ENCODE assay signal across 11 cellular contexts in the genomic region with DNA sequence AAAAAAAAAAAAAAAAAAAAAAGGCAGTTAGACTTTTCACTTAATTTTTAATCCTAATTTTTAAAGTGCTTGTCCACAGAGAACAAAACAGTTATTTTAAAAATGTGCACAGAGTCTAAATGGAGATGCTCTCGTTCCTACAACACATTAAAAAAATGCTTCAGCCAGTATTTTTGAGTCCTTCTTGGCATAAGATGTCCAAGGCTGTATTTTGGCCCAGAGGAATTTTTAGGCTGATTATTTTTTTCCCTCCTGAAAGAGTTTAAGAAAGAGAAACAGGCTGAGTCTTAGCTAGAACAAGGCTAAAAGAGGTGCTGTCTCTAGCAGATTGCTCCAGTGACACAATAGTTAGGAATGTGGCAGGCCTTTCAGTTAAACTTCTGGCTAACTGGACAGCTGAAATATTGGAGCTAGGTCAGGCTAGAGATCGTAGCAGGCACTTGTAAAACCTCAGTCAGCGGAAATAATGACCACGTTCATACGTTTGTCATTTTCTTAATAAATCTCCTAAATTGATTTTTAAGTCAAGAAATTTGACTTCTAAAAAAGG.
DNase-seq lines count a peak whose midpoint lies in the region; ATAC-seq, FAIRE-seq and TF ChIP-seq lines count a peak whose summit lies in the region.
"Had no signal": no experiment of that assay in that cellular context is flagged by ENCODE, and none has a peak within 500 bp of the region (broad histone marks: within the 10 kb centered on the region; RNA-seq: fewer than 3 reads in every experiment).

No MANE protein-coding gene starts in this region.

- H2BK5ac ChIP-seq in H1 (ENCODE audit: low read depth, low read length), result peak overlapping the region; percentile 92; the same call in 1 of the 2 replicates

- no peaks in the 10 kb centered on the region for H3K36me3 Mint-ChIP-seq in MCF 10A (ENCODE audit: insufficient read depth, unreplicated experiment)
- no peaks in the 10 kb centered on the region for H3K36me3 Mint-ChIP-seq in activated T-cell treated with anti-CD3 and anti-CD28 coated beads, Interleukin-2, amount 50 U/mL, for 24 hours (ENCODE audit: low read depth)
- no peaks in the 10 kb centered on the region for H3K36me3 Mint-ChIP-seq in activated naive CD4-positive, alpha-beta T cell treated with anti-CD3 and anti-CD28 coated beads, Interleukin-2, amount 10 ng/mL, durations not matched to agents 7 days and 5 days

- POLR2A ChIA-PET in MCF 10A (lab: Yijun Ruan, JAX) (interaction anchor here (0.6 kb wide), 1 partner anchor 95 kb away, joined by 3 read pairs; no protein-coding TSS in a partner anchor), H1 (lab: Charles Lee; ENCODE audit: partially characterized antibody) (interaction anchor here (0.9 to 2.6 kb wide), 2 partner anchors 14 kb away, joined by 3 to 15 read pairs; no protein-coding TSS in a partner anchor)

- H3K23me2 ChIP-seq in H1 (ENCODE audit: low read depth, low read length), result no peaks in the 10 kb centered on the region

- H3K36me3 ChIP-seq in breast epithelium (no peaks in the 10 kb centered on the region), H1 (ENCODE audit: control insufficient read depth in 2 of 4, insufficient read depth in 4 of 4, low read length in 3 of 4) (no peaks in the 10 kb centered on the region), lower lobe of right lung (no peaks in the 10 kb centered on the region), uterus (no peaks in the 10 kb centered on the region)
- H3K36me3 ChIP-seq: prostate gland had no signal

- H3K9me3 Mint-ChIP-seq in MCF 10A (ENCODE audit: unreplicated experiment), result no peaks in the 10 kb centered on the region
- no peaks in the 10 kb centered on the region for H3K9me3 Mint-ChIP-seq in activated T-cell treated with anti-CD3 and anti-CD28 coated beads, Interleukin-2, amount 50 U/mL, for 24 hours
- peaks cover 4% of the 10 kb centered on the region for H3K9me3 Mint-ChIP-seq in activated naive CD4-positive, alpha-beta T cell treated with anti-CD3 and anti-CD28 coated beads, Interleukin-2, amount 10 ng/mL, durations not matched to agents 7 days and 5 days

- no peaks in the 10 kb centered on the region for H3K9me3 ChIP-seq in breast epithelium
- H3K9me3 ChIP-seq in H1 (ENCODE audit: insufficient read depth in 2 of 2, low read depth in 1 of 2, low read length in 1 of 2), result no peaks in the 10 kb centered on the region
- H3K9me3 ChIP-seq in lower lobe of right lung, result no peaks in the 10 kb centered on the region
- no peaks in the 10 kb centered on the region for H3K9me3 ChIP-seq in uterus
- H3K9me3 ChIP-seq: prostate gland had no signal

- no peak for TF ChIP-seq RAD21 in H1 (IDR thresholded peaks at IDR 0.05 in 1 of 2, conservative IDR thresholded peaks at IDR 0.05 in 1 of 2; ENCODE audit: low read depth in 2 of 2, low read length in 2 of 2)

- peak overlapping the region; percentile 77 for H3K56ac ChIP-seq in H1 (replicated peaks; ENCODE audit: insufficient read length, low read depth, low read length)

- no peaks in the 10 kb centered on the region for H4K20me1 ChIP-seq in H1 (replicated peaks in 1 of 2; ENCODE audit: control insufficient read depth in 1 of 2, insufficient read depth in 2 of 2, low read length in 2 of 2)

- no peak overlapping the region for H2AFZ ChIP-seq in H1 (ENCODE audit: low read length)

- H3K27ac ChIP-seq in breast epithelium, result peak overlapping the region in 1 of 2 donors; percentile 1
- peak overlapping the region; percentile 80 for H3K27ac ChIP-seq in H1 (ENCODE audit: low read depth, low read length)
- no peak overlapping the region for H3K27ac ChIP-seq in lower lobe of right lung
- H3K27ac ChIP-seq in uterus, result peak overlapping the region in 1 of 2 donors; percentile 41
- H3K27ac ChIP-seq: 22Rv1, prostate gland had no signal

- H2AK5ac ChIP-seq in H1 (ENCODE audit: low read depth, low read length), result 0 out of 2 replicates have a peak overlapping the region, but pooled peaks have one; percentile 7

- CTCF ChIA-PET in MCF 10A (lab: Yijun Ruan, JAX) (interaction anchor here (0.6 kb wide), 2 partner anchors 39 to 435 kb away, joined by 3 to 5 read pairs; no protein-coding TSS in a partner anchor), H1 (lab: Charles Lee; ENCODE audit: partially characterized antibody) (interaction anchor here (0.6 to 1.9 kb wide), 3 partner anchors 15 to 123 kb away, joined by 3 to 8 read pairs (median 4); no protein-coding TSS in a partner anchor)
- CTCF ChIA-PET in activated naive CD4-positive, alpha-beta T cell treated with anti-CD3 and anti-CD28 coated beads, Interleukin-2, amount 10 ng/mL, durations not matched to agents 7 days and 5 days (lab: Charles Lee), result no interaction called here

- no peak for TF ChIP-seq POLR2A in breast epithelium (IDR thresholded peaks at IDR 0.05)
- TF ChIP-seq POLR2A in H1 (IDR thresholded peaks at IDR 0.05; ENCODE audit: control extremely low read depth in 1 of 2, low read depth in 2 of 2, low read length in 2 of 2), result no peak
- TF ChIP-seq POLR2A in uterus (IDR thresholded peaks at IDR 0.05), result no peak

- H2BK20ac ChIP-seq in H1 (ENCODE audit: low read length), result no peak overlapping the region

- H3K27me3 Mint-ChIP-seq in MCF 10A (ENCODE audit: insufficient read depth, unreplicated experiment), result no peaks in the 10 kb centered on the region
- H3K27me3 Mint-ChIP-seq in activated T-cell treated with anti-CD3 and anti-CD28 coated beads, Interleukin-2, amount 50 U/mL, for 24 hours, result no peaks in the 10 kb centered on the region
- no peaks in the 10 kb centered on the region for H3K27me3 Mint-ChIP-seq in activated naive CD4-positive, alpha-beta T cell treated with anti-CD3 and anti-CD28 coated beads, Interleukin-2, amount 10 ng/mL, durations not matched to agents 7 days and 5 days

- no TSS peak for BruUV-seq in MCF 10A (replicated peaks; lab: Mats Ljungman, UMichigan)

- H4K91ac ChIP-seq in H1 (replicated peaks; ENCODE audit: insufficient read length, low read length), result peak overlapping the region; percentile 37

- no peaks in the 10 kb centered on the region for H3K79me2 ChIP-seq in H1 (ENCODE audit: control insufficient read depth in 1 of 2, insufficient read depth in 2 of 2, low read length in 2 of 2)

- H3K4me3 ChIP-seq in breast epithelium, result no peak overlapping the region
- peak overlapping the region in 1 of 4 experiments; percentile 37; a peak in 2 of 8 replicates for H3K4me3 ChIP-seq in H1 (ENCODE audit: extremely low read depth in 1 of 4, insufficient read depth in 2 of 4, low read depth in 3 of 4, low read length in 4 of 4)
- no peak overlapping the region for H3K4me3 ChIP-seq in lower lobe of right lung
- H3K4me3 ChIP-seq in uterus, result no peak overlapping the region
- H3K4me3 ChIP-seq: prostate gland had no signal

- TF ChIP-seq CTCF in MCF 10A (IDR thresholded peaks at IDR 0.05; ENCODE audit: unreplicated experiment) (no peak), breast epithelium (IDR thresholded peaks at IDR 0.05) (no peak), H1 (IDR thresholded peaks at IDR 0.05; ENCODE audit: control extremely low read depth in 1 of 3, insufficient read depth in 1 of 3, low read depth in 1 of 3, low read length in 3 of 3) (no peak), lower lobe of right lung (IDR thresholded peaks at IDR 0.05) (no peak), uterus (IDR thresholded peaks at IDR 0.05) (no peak)

- no peak overlapping the region for H3K27ac Mint-ChIP-seq in MCF 10A (ENCODE audit: low read depth, unreplicated experiment)
- H3K27ac Mint-ChIP-seq in activated T-cell treated with anti-CD3 and anti-CD28 coated beads, Interleukin-2, amount 50 U/mL, for 24 hours, result no peak overlapping the region
- no peak overlapping the region for H3K27ac Mint-ChIP-seq in activated naive CD4-positive, alpha-beta T cell treated with anti-CD3 and anti-CD28 coated beads, Interleukin-2, amount 10 ng/mL, durations not matched to agents 7 days and 5 days
- H3K27ac Mint-ChIP-seq: activated CD8-positive, alpha-beta T cell treated with anti-CD3 and anti-CD28 coated beads, Interleukin-2, amount 10 ng/mL, durations not matched to agents 7 days and 5 days had no signal

- no peak overlapping the region for H3K4ac ChIP-seq in H1 (replicated peaks; ENCODE audit: insufficient read length, low read depth, low read length)

- H3K23ac ChIP-seq in H1 (ENCODE audit: insufficient read length), result no peak overlapping the region

- H3K27me3 ChIP-seq in breast epithelium (no peaks in the 10 kb centered on the region), H1 (replicated peaks in 1 of 4; ENCODE audit: control insufficient read depth in 3 of 4, extremely low read depth in 1 of 4, insufficient read depth in 3 of 4, low read length in 3 of 4) (no peaks in the 10 kb centered on the region), lower lobe of right lung (ENCODE audit: low read depth) (no peaks in the 10 kb centered on the region), uterus (no peaks in the 10 kb centered on the region)

- peak overlapping the region; percentile 77 for H2BK120ac ChIP-seq in H1 (replicated peaks; ENCODE audit: low read depth, low read length)

- peak overlapping the region; percentile 29 to 51; a peak in 3 of 4 replicates for H3K4me2 ChIP-seq in H1 (ENCODE audit: insufficient read depth in 1 of 2, low read depth in 2 of 2, low read length in 2 of 2)

- H3K4me1 Mint-ChIP-seq in MCF 10A (ENCODE audit: insufficient read depth, unreplicated experiment), result peaks cover 13% of the 10 kb centered on the region
- no peaks in the 10 kb centered on the region for H3K4me1 Mint-ChIP-seq in activated T-cell treated with anti-CD3 and anti-CD28 coated beads, Interleukin-2, amount 50 U/mL, for 24 hours (ENCODE audit: low read depth)
- no peaks in the 10 kb centered on the region for H3K4me1 Mint-ChIP-seq in activated naive CD4-positive, alpha-beta T cell treated with anti-CD3 and anti-CD28 coated beads, Interleukin-2, amount 10 ng/mL, durations not matched to agents 7 days and 5 days

- H2BK12ac ChIP-seq in H1 (ENCODE audit: low read depth, low read length), result no peak overlapping the region; the same call in 1 of the 2 replicates

- no peak for TF ChIP-seq EP300 in H1 (IDR thresholded peaks at IDR 0.05; ENCODE audit: borderline replicate concordance in 1 of 2, low read depth in 2 of 2, low read length in 2 of 2)

- DNase-seq in MCF 10A (ENCODE audit: unreplicated experiment) (peak; percentile 57), breast epithelium (ENCODE audit: low spot score in 2 of 2) (no peak), H1 (ENCODE audit: low read depth in 1 of 2, low spot score in 2 of 2) (peak in 1 of 2 experiments; percentile 9), lower lobe of right lung (no peak), uterus (peak; percentile 16 to 18)
- no peak for DNase-seq in activated T-cell treated with anti-CD3 and anti-CD28 coated beads, Interleukin-2, amount 50 U/mL, for 24 hours
- DNase-seq in activated naive CD4-positive, alpha-beta T cell treated with anti-CD3 and anti-CD28 coated beads, Interleukin-2, amount 10 ng/mL, durations not matched to agents 7 days and 5 days, result no peak
- DNase-seq: activated CD8-positive, alpha-beta T cell treated with anti-CD3 and anti-CD28 coated beads, Interleukin-2, amount 10 ng/mL, durations not matched to agents 7 days and 5 days had no signal

- peak overlapping the region; percentile 72; the same call in 1 of the 2 replicates for H3K18ac ChIP-seq in H1 (ENCODE audit: extremely low read depth, low read length)

- peak overlapping the region; percentile 94 for H4K5ac ChIP-seq in H1 (ENCODE audit: insufficient read length, low read depth, low read length)

- 38% methylated on average over 5 of the region's 5 CpGs; no CpG with 5 or more reads in 1 of the 2 experiments for WGBS in H1 (ENCODE audit: extremely low coverage in 1 of 2, insufficient coverage in 1 of 2, insufficient read length in 1 of 2, insufficient replicate concordance in 2 of 2, low coverage in 1 of 2, low lambda C conversion rate in 2 of 2, missing lambda C conversion rate in 1 of 2), 2 experiments

- peak overlapping the region in 1 of 4 experiments; percentile 20; a peak in 1 of 7 replicates for H3K9ac ChIP-seq in H1 (replicated peaks in 1 of 4; ENCODE audit: extremely low read depth in 1 of 4, low read depth in 3 of 4, low read length in 3 of 4)

- no peak overlapping the region for H4K8ac ChIP-seq in H1 (ENCODE audit: extremely low read depth, insufficient read depth, low read length)

- H3K14ac ChIP-seq in H1 (ENCODE audit: insufficient read length), result no peak overlapping the region

- H3K4me1 ChIP-seq in breast epithelium (no peaks in the 10 kb centered on the region), H1 (replicated peaks in 1 of 4; ENCODE audit: control insufficient read depth in 3 of 4, insufficient read depth in 4 of 4, low read length in 3 of 4) (peaks cover 1 to 24% (median 11%) of the 10 kb centered on the region in 4 experiments; a peak in 5 of 7 replicates), lower lobe of right lung (no peaks in the 10 kb centered on the region), uterus (no peaks in the 10 kb centered on the region)
- H3K4me1 ChIP-seq: prostate gland had no signal

- H2BK15ac ChIP-seq in H1 (ENCODE audit: low read length), result no peak overlapping the region

- no peaks in the 10 kb centered on the region for H3K79me1 ChIP-seq in H1 (ENCODE audit: low read depth, low read length)

- intact Hi-C loops in MCF 10A (cut with micrococcal nuclease), result no loop called here
- intact Hi-C loops in breast epithelium (cut with DNase I; ENCODE audit: low total_unique reads), result no loop called here
- intact Hi-C loops in lower lobe of right lung (cut with DNase I), result no loop called here
- intact Hi-C loops in uterus (cut with DNase I; ENCODE audit: low total_unique reads), result no loop called here

- H3K4me3 Mint-ChIP-seq in MCF 10A (ENCODE audit: unreplicated experiment), result no peak overlapping the region
- no peak overlapping the region for H3K4me3 Mint-ChIP-seq in activated T-cell treated with anti-CD3 and anti-CD28 coated beads, Interleukin-2, amount 50 U/mL, for 24 hours
- no peak overlapping the region for H3K4me3 Mint-ChIP-seq in activated naive CD4-positive, alpha-beta T cell treated with anti-CD3 and anti-CD28 coated beads, Interleukin-2, amount 10 ng/mL, durations not matched to agents 7 days and 5 days
- H3K4me3 Mint-ChIP-seq: activated CD8-positive, alpha-beta T cell treated with anti-CD3 and anti-CD28 coated beads, Interleukin-2, amount 10 ng/mL, durations not matched to agents 7 days and 5 days had no signal

- FAIRE-seq in H1 (lab: Jason Lieb, UNC), result no peak

- ATAC-seq in lower lobe of right lung (peak; percentile 64 to 68), GM21528 (IDR thresholded peaks at IDR 0.05; ENCODE audit: low FRiP score, unreplicated experiment) (no peak)
- ATAC-seq: activated CD8-positive, alpha-beta T cell treated with anti-CD3 and anti-CD28 coated beads, Interleukin-2, amount 10 ng/mL, durations not matched to agents 7 days and 5 days had no signal

Comparison
In these comparisons a context has a peak if more than half of its experiments do, and no peak if none do; other contexts are left out.
1. DNase-seq: peak in MCF 10A (single experiment) and uterus (2 of 2); none in breast epithelium (0 of 2), lower lobe of right lung (single experiment), activated T-cell treated with anti-CD3 and anti-CD28 coated beads, Interleukin-2, amount 50 U/mL, for 24 hours (single experiment) and activated naive CD4-positive, alpha-beta T cell treated with anti-CD3 and anti-CD28 coated beads, Interleukin-2, amount 10 ng/mL, durations not matched to agents 7 days and 5 days (single experiment).